ENCODE assay signal across 21 cellular contexts in the genomic region with DNA sequence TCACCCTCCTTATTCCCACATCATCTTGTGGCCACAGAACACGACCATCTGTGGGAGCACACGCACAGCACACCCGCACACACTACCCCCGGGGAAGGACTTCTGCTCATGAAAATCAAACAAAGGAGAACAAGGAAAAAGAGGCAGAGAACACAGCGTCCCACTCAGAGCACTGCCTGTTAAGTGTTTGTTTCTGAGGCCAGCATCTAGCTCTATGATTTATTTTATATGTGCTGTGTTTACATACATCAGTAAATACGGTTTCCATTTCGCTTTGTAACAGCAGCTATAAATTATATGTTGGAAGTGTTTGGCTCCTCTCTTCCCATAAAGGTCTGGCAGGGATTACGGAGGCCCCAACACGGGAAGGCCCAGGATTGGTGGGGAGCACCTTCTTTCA.
DNase-seq lines count a peak whose midpoint lies in the region; ATAC-seq and TF ChIP-seq lines count a peak whose summit lies in the region.
"Had no signal": no experiment of that assay in that cellular context is flagged by ENCODE, and none has a peak within 500 bp of the region (broad histone marks: within the 10 kb centered on the region; RNA-seq: fewer than 3 reads in every experiment).

No MANE protein-coding gene starts in this region.

- H3K4me1 ChIP-seq in prostate gland (replicated peaks): peaks cover 12% of the 10 kb centered on the region
- no peaks in the 10 kb centered on the region for H3K4me1 ChIP-seq in Caco-2
- H3K4me1 ChIP-seq in PC-9 (replicated peaks; ENCODE audit: insufficient read depth): no peaks in the 10 kb centered on the region
- H3K4me1 ChIP-seq: HAP-1 had no signal

- H3K9me2 ChIP-seq in PC-9 (ENCODE audit: insufficient read depth): no peaks in the 10 kb centered on the region

- H3K27me3 ChIP-seq in prostate gland (replicated peaks; ENCODE audit: insufficient read depth) (no peaks in the 10 kb centered on the region), Caco-2 (replicated peaks; ENCODE audit: control insufficient read depth, insufficient read depth, low read length) (no peaks in the 10 kb centered on the region), PC-9 (ENCODE audit: insufficient read depth, low read depth) (peaks cover 75% of the 10 kb centered on the region)

- H2AFZ ChIP-seq in PC-9: no peak overlapping the region

- no peaks in the 10 kb centered on the region for H3K9me3 Mint-ChIP-seq in Caco-2 (ENCODE audit: unreplicated experiment)
- no peaks in the 10 kb centered on the region for H3K9me3 Mint-ChIP-seq in activated CD8-positive, alpha-beta T cell treated with anti-CD3 and anti-CD28 coated beads, Interleukin-2, amount 10 ng/mL, durations not matched to agents 7 days and 5 days (ENCODE audit: insufficient read depth)
- H3K9me3 Mint-ChIP-seq: T-cell had no signal

- H3K79me2 ChIP-seq in PC-9 (ENCODE audit: low read depth): no peaks in the 10 kb centered on the region

- no peaks in the 10 kb centered on the region for H3K36me3 Mint-ChIP-seq in Caco-2 (ENCODE audit: insufficient read depth, unreplicated experiment)
- H3K36me3 Mint-ChIP-seq in activated CD8-positive, alpha-beta T cell treated with anti-CD3 and anti-CD28 coated beads, Interleukin-2, amount 10 ng/mL, durations not matched to agents 7 days and 5 days (ENCODE audit: low read depth): no peaks in the 10 kb centered on the region

- peaks cover 17% of the 10 kb centered on the region for H3K27me3 Mint-ChIP-seq in Caco-2 (ENCODE audit: insufficient read depth, unreplicated experiment)
- H3K27me3 Mint-ChIP-seq in activated CD8-positive, alpha-beta T cell treated with anti-CD3 and anti-CD28 coated beads, Interleukin-2, amount 10 ng/mL, durations not matched to agents 7 days and 5 days (ENCODE audit: low read depth): peaks cover 2% of the 10 kb centered on the region
- H3K27me3 Mint-ChIP-seq: T-cell had no signal

- H3K27ac ChIP-seq in prostate gland: peak overlapping the region; percentile 30 to 50
- no peak overlapping the region for H3K27ac ChIP-seq in PC-9
- H3K27ac ChIP-seq: SK-N-MC had no signal

- H4K20me1 ChIP-seq in PC-9 (ENCODE audit: insufficient read depth): no peaks in the 10 kb centered on the region

- CTCF ChIA-PET in Caco-2 (lab: Charles Lee): no interaction called here
- CTCF ChIA-PET in activated CD8-positive, alpha-beta T cell treated with anti-CD3 and anti-CD28 coated beads, Interleukin-2, amount 10 ng/mL, durations not matched to agents 7 days and 5 days (lab: Charles Lee): no interaction called here
- CTCF ChIA-PET in PC-9 (lab: Charles Lee): no interaction called here

- no peak overlapping the region for H3K4me2 ChIP-seq in PC-9

- TF ChIP-seq CTCF in LNCaP clone FGC (IDR thresholded peaks at IDR 0.05; ENCODE audit: control insufficient read depth, extremely low read depth, insufficient read depth) (no peak), prostate gland (IDR thresholded peaks at IDR 0.05) (no peak), Caco-2 (IDR thresholded peaks at IDR 0.05; ENCODE audit: insufficient read depth in 1 of 2, low read depth in 1 of 2, low read length in 1 of 2, severe bottlenecking in 1 of 2, unreplicated experiment in 1 of 2) (no peak), PC-9 (conservative IDR thresholded peaks at IDR 0.05) (no peak)

- intact Hi-C loops in prostate gland (cut with DNase I) (no loop called here), Caco-2 (cut with micrococcal nuclease; ENCODE audit: unreplicated experiment) (no loop called here), PC-9 (cut with micrococcal nuclease; ENCODE audit: unreplicated experiment) (no loop called here)

- H3K4me3 Mint-ChIP-seq in Caco-2 (ENCODE audit: unreplicated experiment): no peak overlapping the region
- no peak overlapping the region for H3K4me3 Mint-ChIP-seq in activated CD8-positive, alpha-beta T cell treated with anti-CD3 and anti-CD28 coated beads, Interleukin-2, amount 10 ng/mL, durations not matched to agents 7 days and 5 days
- H3K4me3 Mint-ChIP-seq: T-cell had no signal

- WGBS in prostate gland: 25% methylated on average over 9 of the region's 9 CpGs

- H3K36me3 ChIP-seq in prostate gland (no peaks in the 10 kb centered on the region), Caco-2 (ENCODE audit: control insufficient read depth, insufficient read depth, low read length) (no peaks in the 10 kb centered on the region), PC-9 (ENCODE audit: low read depth) (no peaks in the 10 kb centered on the region)
- H3K36me3 ChIP-seq: HAP-1 had no signal

- no peaks in the 10 kb centered on the region for H3K9me3 ChIP-seq in prostate gland
- H3K9me3 ChIP-seq in Caco-2: no peaks in the 10 kb centered on the region
- no peaks in the 10 kb centered on the region for H3K9me3 ChIP-seq in PC-9 (ENCODE audit: insufficient read depth, low read depth)
- H3K9me3 ChIP-seq: HAP-1 had no signal

- ATAC-seq in activated CD8-positive, alpha-beta T cell treated with anti-CD3 and anti-CD28 coated beads, Interleukin-2, amount 10 ng/mL, durations not matched to agents 7 days and 5 days: no peak
- ATAC-seq: K562, T-cell had no signal

- no peak for TF ChIP-seq POLR2A in prostate gland (IDR thresholded peaks at IDR 0.05)

- BruUV-seq in Caco-2 (replicated peaks; lab: Mats Ljungman, UMichigan) (no TSS peak), PC-9 (replicated peaks; lab: Mats Ljungman, UMichigan) (no TSS peak)

- no peak overlapping the region for H3K27ac Mint-ChIP-seq in Caco-2 (ENCODE audit: unreplicated experiment)
- H3K27ac Mint-ChIP-seq in activated CD8-positive, alpha-beta T cell treated with anti-CD3 and anti-CD28 coated beads, Interleukin-2, amount 10 ng/mL, durations not matched to agents 7 days and 5 days: no peak overlapping the region
- H3K27ac Mint-ChIP-seq: T-cell had no signal

- H3K4me3 ChIP-seq in LNCaP clone FGC (ENCODE audit: low read depth, low read length) (no peak overlapping the region), prostate gland (no peak overlapping the region), Caco-2 (ENCODE audit: low read depth, low read length) (no peak overlapping the region), PC-9 (no peak overlapping the region)
- H3K4me3 ChIP-seq: HAP-1, K562, SK-N-MC had no signal

- DNase-seq in NCI-H748 (lab: John Stamatoyannopoulos, UW; ENCODE audit: unreplicated experiment) (peak; percentile 16), NCI-H748 treated with DMSO at 0.1 percent for 48 hours (lab: John Stamatoyannopoulos, UW) (no peak), LNCaP clone FGC (ENCODE audit: low read depth) (peak; percentile 94), NCI-H69 (lab: John Stamatoyannopoulos, UW) (peak; percentile 53), prostate gland (ENCODE audit: low spot score) (peak; percentile 74), Caco-2 (no peak), PC-9 (no peak)
- no peak for DNase-seq in activated CD8-positive, alpha-beta T cell treated with anti-CD3 and anti-CD28 coated beads, Interleukin-2, amount 10 ng/mL, durations not matched to agents 7 days and 5 days
- DNase-seq: ACHN, AML-193, COR-L47, DND-41, MV-4-11, NCI-H146, NCI-H82, Right ventricle myocardium superior, T-cell, T1000 had no signal

- H3F3A ChIP-seq in PC-9 (ENCODE audit: insufficient read depth, low read depth): no peaks in the 10 kb centered on the region

- POLR2A ChIA-PET in Caco-2 (lab: Charles Lee): no interaction called here
- POLR2A ChIA-PET in activated CD8-positive, alpha-beta T cell treated with anti-CD3 and anti-CD28 coated beads, Interleukin-2, amount 10 ng/mL, durations not matched to agents 7 days and 5 days (lab: Charles Lee): no interaction called here
- POLR2A ChIA-PET in PC-9 (lab: Charles Lee; ENCODE audit: unreplicated experiment): no interaction called here

- H3K4me1 Mint-ChIP-seq in Caco-2 (ENCODE audit: low read depth, unreplicated experiment): no peaks in the 10 kb centered on the region
- H3K4me1 Mint-ChIP-seq in activated CD8-positive, alpha-beta T cell treated with anti-CD3 and anti-CD28 coated beads, Interleukin-2, amount 10 ng/mL, durations not matched to agents 7 days and 5 days (ENCODE audit: low read depth): peaks cover 6% of the 10 kb centered on the region

Comparison
In these comparisons a context has a peak if more than half of its experiments do, and no peak if none do; other contexts are left out.
1. DNase-seq: peak in NCI-H748 (single experiment), LNCaP clone FGC (single experiment), NCI-H69 (single experiment) and prostate gland (single experiment); none in NCI-H748 treated with DMSO at 0.1 percent for 48 hours (single experiment), Caco-2 (0 of 2), activated CD8-positive, alpha-beta T cell treated with anti-CD3 and anti-CD28 coated beads, Interleukin-2, amount 10 ng/mL, durations not matched to agents 7 days and 5 days (single experiment) and PC-9 (0 of 2).